Comparison of ENCODE assay signal across 7 cellular contexts in the genomic region with DNA sequence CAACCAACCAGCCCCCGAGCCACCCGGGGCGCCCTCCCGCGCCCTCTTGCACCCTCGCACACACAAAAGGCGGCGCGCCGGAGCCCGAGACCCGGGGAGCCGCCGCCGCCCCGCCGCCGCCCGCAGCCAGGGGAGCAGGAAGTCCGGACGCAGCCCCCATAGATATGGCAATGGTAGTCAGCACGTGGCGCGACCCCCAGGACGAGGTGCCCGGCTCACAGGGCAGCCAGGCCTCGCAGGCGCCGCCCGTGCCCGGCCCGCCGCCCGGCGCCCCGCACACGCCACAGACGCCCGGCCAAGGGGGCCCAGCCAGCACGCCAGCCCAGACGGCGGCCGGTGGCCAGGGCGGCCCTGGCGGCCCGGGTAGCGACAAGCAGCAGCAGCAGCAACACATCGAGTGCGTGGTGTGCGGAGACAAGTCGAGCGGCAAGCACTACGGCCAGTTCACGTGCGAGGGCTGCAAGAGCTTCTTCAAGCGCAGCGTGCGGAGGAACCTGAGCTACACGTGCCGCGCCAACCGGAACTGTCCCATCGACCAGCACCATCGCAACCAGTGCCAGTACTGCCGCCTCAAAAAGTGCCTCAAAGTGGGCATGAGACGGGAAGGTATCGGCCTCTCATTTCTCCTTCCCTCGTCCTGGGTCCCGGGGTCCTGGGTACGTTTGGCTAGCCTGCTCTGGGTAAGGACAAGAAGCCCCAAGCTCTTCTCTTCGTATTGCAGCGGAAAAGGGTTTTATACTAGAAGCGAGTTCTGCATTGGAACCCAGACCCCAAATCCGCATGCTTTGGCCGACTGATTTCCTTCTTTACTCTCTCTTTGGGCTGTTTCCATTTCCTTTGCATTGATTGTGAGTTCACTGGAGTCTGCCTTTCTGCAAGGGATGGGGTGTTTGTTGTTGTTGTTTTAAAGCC.
DNase-seq lines count a peak whose midpoint lies in the region; FAIRE-seq and TF ChIP-seq lines count a peak whose summit lies in the region.

No MANE protein-coding gene starts in this region.

- peaks cover 3 to 9% of the 10 kb centered on the region in 2 donors for H3K36me3 ChIP-seq in mucosa of rectum (ENCODE audit: control insufficient read depth in 2 of 2, insufficient read depth in 2 of 2, low read length in 2 of 2)

- H3K9ac ChIP-seq in mucosa of rectum (ENCODE audit: low read depth in 1 of 2, low read length in 2 of 2): peak overlapping the region; percentile 87 to 89

- no peaks in the 10 kb centered on the region for H3K9me3 ChIP-seq in mucosa of rectum (ENCODE audit: control insufficient read depth in 2 of 2, low read length in 2 of 2)

- H3K4me3 ChIP-seq in coronary artery: peak overlapping the region; percentile 94
- H3K4me3 ChIP-seq in mucosa of rectum (ENCODE audit: low read length in 2 of 2): peak overlapping the region; percentile 94 to 96

- in situ Hi-C loops in GM13977 (cut with MboI; ENCODE audit: low pct_unique_long_range_greater_than_20kb, low sequenced_read_pairs, unreplicated experiment): no loop called here

- no peak for FAIRE-seq in HTR-8/SVneo (lab: Jason Lieb, UNC)

- H3K4me1 ChIP-seq in mucosa of rectum (ENCODE audit: control insufficient read depth in 2 of 2, insufficient read depth in 2 of 2, low read length in 2 of 2): peaks cover 13 to 22% of the 10 kb centered on the region in 2 donors

- TF ChIP-seq CTCF in GM13977 (IDR thresholded peaks at IDR 0.05; ENCODE audit: extremely low read depth, insufficient read depth, missing control alignments): no peak
- TF ChIP-seq CTCF in coronary artery (IDR thresholded peaks at IDR 0.05): no peak

- DNase-seq in GM13977 (ENCODE audit: low spot score): peak; percentile 27
- DNase-seq in NCI-H526 (lab: John Stamatoyannopoulos, UW): peak; percentile 25 to 80
- peak; percentile 67 for DNase-seq in coronary artery (ENCODE audit: low spot score)
- no peak for DNase-seq in superior temporal gyrus (ENCODE audit: extremely low spot score)
- DNase-seq in middle frontal gyrus (ENCODE audit: extremely low spot score, low spot score): no peak
- no peak for DNase-seq in HTR-8/SVneo (ENCODE audit: insufficient read length, low spot score)

- peak overlapping the region; percentile 94 to 99 for H3K27ac ChIP-seq in coronary artery
- peak overlapping the region; percentile 89 for H3K27ac ChIP-seq in mucosa of rectum (ENCODE audit: low read depth in 2 of 2, low read length in 2 of 2)

- no peaks in the 10 kb centered on the region for H3K27me3 ChIP-seq in mucosa of rectum (ENCODE audit: control insufficient read depth in 2 of 2, insufficient read depth in 2 of 2, low read length in 2 of 2)

Comparison
In these comparisons a context has a peak if more than half of its experiments do, and no peak if none do; other contexts are left out.
1. DNase-seq: peak in GM13977 (single experiment), NCI-H526 (2 of 2) and coronary artery (single experiment); none in superior temporal gyrus (single experiment), middle frontal gyrus (single experiment) and HTR-8/SVneo (single experiment).